ENCODE assay signal across 24 cellular contexts in the genomic region with DNA sequence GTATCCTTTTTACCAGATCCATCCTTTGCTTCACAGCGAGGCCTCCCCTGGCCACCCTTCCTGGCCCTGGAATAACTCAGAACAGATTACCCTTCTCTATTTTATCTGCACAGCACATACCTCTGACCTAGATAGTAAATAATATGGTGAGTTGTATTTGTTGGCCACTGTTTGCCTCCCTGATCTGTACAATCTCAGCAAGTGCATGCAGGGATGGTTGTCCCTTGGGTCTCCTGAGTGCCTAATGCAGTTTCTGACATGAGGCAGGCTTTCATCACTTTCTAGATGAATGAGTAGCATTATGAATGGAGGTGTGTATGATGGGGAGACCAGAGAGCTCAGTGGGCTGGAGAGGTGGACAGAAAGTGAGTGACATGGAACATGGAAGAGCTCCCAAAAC.
"Had no signal": no experiment of that assay in that cellular context is flagged by ENCODE, and none has a peak within 500 bp of the region (broad histone marks: within the 10 kb centered on the region; RNA-seq: fewer than 3 reads in every experiment).

No MANE protein-coding gene starts in this region.

- H3K4me1 Mint-ChIP-seq: endodermal cell; naive thymus-derived CD4-positive, alpha-beta T cell had no signal

- H3K36me3 Mint-ChIP-seq: naive thymus-derived CD4-positive, alpha-beta T cell had no signal

- H3K4me1 ChIP-seq: colonic mucosa, esophagus squamous epithelium, gastrocnemius medialis, heart right ventricle, left lung, lower lobe of right lung had no signal

- ATAC-seq: effector memory CD8-positive, alpha-beta T cell; esophagus mucosa; gastrocnemius medialis; heart right ventricle; left cardiac atrium; left lung; left ventricle myocardium superior; lower lobe of right lung; naive thymus-derived CD4-positive, alpha-beta T cell had no signal

- H3K36me3 ChIP-seq: colonic mucosa, esophagus squamous epithelium, gastrocnemius medialis, heart right ventricle, left lung, lower lobe of right lung had no signal

- H3K4me3 ChIP-seq: colonic mucosa, esophagus squamous epithelium, gastrocnemius medialis, heart right ventricle, left lung, lower lobe of right lung had no signal

- H3K27me3 Mint-ChIP-seq: dendritic cell treated with granulocyte-macrophage colony-stimulating factor and Interleukin-4, amounts not matched to agents 40 ng/mL and 50 ng/mL, for 4 days; effector memory CD8-positive, alpha-beta T cell had no signal

- H3K27ac ChIP-seq: colonic mucosa, epithelial cell of prostate, esophagus squamous epithelium, gastrocnemius medialis, heart right ventricle, left lung, lower lobe of right lung had no signal

- H3K4me3 Mint-ChIP-seq: dendritic cell treated with granulocyte-macrophage colony-stimulating factor and Interleukin-4, amounts not matched to agents 40 ng/mL and 50 ng/mL, for 4 days; effector memory CD8-positive, alpha-beta T cell; endodermal cell; naive thymus-derived CD4-positive, alpha-beta T cell had no signal

- H3K9me3 ChIP-seq: colonic mucosa, esophagus squamous epithelium, gastrocnemius medialis, lower lobe of right lung had no signal

- H3K27me3 ChIP-seq: colonic mucosa, esophagus squamous epithelium, gastrocnemius medialis, heart right ventricle, left lung had no signal

- H3K27ac Mint-ChIP-seq: dendritic cell treated with granulocyte-macrophage colony-stimulating factor and Interleukin-4, amounts not matched to agents 40 ng/mL and 50 ng/mL, for 4 days; effector memory CD8-positive, alpha-beta T cell; endodermal cell had no signal

- DNase-seq: colonic mucosa; cortex of kidney; effector CD8-positive, alpha-beta T cell; effector memory CD8-positive, alpha-beta T cell; endodermal cell; erythroblast; esophagus squamous epithelium; foreskin fibroblast; foreskin melanocyte; gastrocnemius medialis; glutamatergic neuron; head of caudate nucleus; heart right ventricle; hippocampal formation; left cardiac atrium; left lung; left ventricle myocardium superior; lower lobe of right lung; mesendoderm; midbrain; naive thymus-derived CD4-positive, alpha-beta T cell had no signal
